17 cellular contexts compared by ENCODE assay signal in genomic region chr3:119794401-119794800, GRCh38. TPM values are rescaled to one million over a fixed set of nuclear protein-coding genes. Genes with fewer than 3 reads are reported as not detected.
A peak's percentile ranks its signal among the peaks of the same experiment; 100 is the strongest.
DNase-seq lines count a peak whose midpoint lies in the region; FAIRE-seq and TF ChIP-seq lines count a peak whose summit lies in the region.
"Had no signal": no experiment of that assay in that cellular context is flagged by ENCODE, and none has a peak within 500 bp of the region (broad histone marks: within the 10 kb centered on the region; RNA-seq: fewer than 3 reads in every experiment).

No MANE protein-coding gene starts in this region.

- H2AK5ac ChIP-seq in mesendoderm (ENCODE audit: low read length): no peak overlapping the region

- H3K79me1 ChIP-seq in mesendoderm (ENCODE audit: low read length): no peaks in the 10 kb centered on the region

- H2BK120ac ChIP-seq in mesendoderm (ENCODE audit: low read depth, low read length): no peak overlapping the region

- H2BK15ac ChIP-seq in mesendoderm (replicated peaks; ENCODE audit: low read depth): peak overlapping the region; percentile 19

- TF ChIP-seq CTCF in Peyer's patch (IDR thresholded peaks at IDR 0.05) (no peak), esophagus muscularis mucosa (IDR thresholded peaks at IDR 0.05) (no peak)

- WGBS in esophagus muscularis mucosa: 93% methylated on average over 2 of the region's 2 CpGs
- WGBS in mesendoderm (ENCODE audit: extremely low coverage, insufficient coverage, low lambda C conversion rate): no CpG with 5 or more reads among the region's 2 CpGs
- WGBS in small intestine, 3 donors: 94 to 98% (median 96%) methylated on average over 2 of the region's 2 CpGs

- TF ChIP-seq EP300 in esophagus muscularis mucosa (IDR thresholded peaks at IDR 0.05): no peak

- H2BK5ac ChIP-seq in mesendoderm (ENCODE audit: low read length): no peak overlapping the region

- H4K5ac ChIP-seq in mesendoderm (ENCODE audit: low read length): no peak overlapping the region

- H3K36me3 ChIP-seq in Peyer's patch (peaks cover 0 to 9% (median 0%) of the 10 kb centered on the region in 3 donors), esophagus muscularis mucosa (no peaks in the 10 kb centered on the region), mesendoderm (ENCODE audit: control insufficient read depth, insufficient read depth, low read length) (no peaks in the 10 kb centered on the region), small intestine (ENCODE audit: control insufficient read depth in 2 of 2, insufficient read depth in 2 of 2, low read length in 2 of 2) (peaks cover 0 to 3% of the 10 kb centered on the region in 2 donors)
- H3K36me3 ChIP-seq: BE2C had no signal

- H3K4me1 ChIP-seq in Peyer's patch (peaks cover 0 to 10% (median 0%) of the 10 kb centered on the region in 4 donors), esophagus muscularis mucosa (no peaks in the 10 kb centered on the region), mesendoderm (ENCODE audit: control insufficient read depth, low read depth, low read length) (peaks cover 6% of the 10 kb centered on the region), small intestine (ENCODE audit: control insufficient read depth in 2 of 2, insufficient read depth in 1 of 2, low read depth in 1 of 2, low read length in 1 of 2) (peaks cover 0 to 19% of the 10 kb centered on the region in 2 donors)
- H3K4me1 ChIP-seq: BE2C had no signal

- no peak overlapping the region for H3K18ac ChIP-seq in mesendoderm (ENCODE audit: low read length)

- H3K4me3 ChIP-seq in Peyer's patch (no peak overlapping the region), esophagus muscularis mucosa (no peak overlapping the region), mesendoderm (ENCODE audit: low read length) (no peak overlapping the region), small intestine (ENCODE audit: low read depth in 1 of 2, low read length in 2 of 2) (no peak overlapping the region)

- DNase-seq in Peyer's patch: no peak
- DNase-seq in esophagus muscularis mucosa (ENCODE audit: extremely low spot score): peak; percentile 74
- DNase-seq in mesendoderm: no peak
- no peak for DNase-seq in small intestine
- no peak for DNase-seq in NCI-H146 (lab: John Stamatoyannopoulos, UW)
- DNase-seq in NCI-H82 treated with DMSO at 0.1 percent for 48 hours (lab: John Stamatoyannopoulos, UW; ENCODE audit: unreplicated experiment): no peak
- no peak for DNase-seq in GM19238 (ENCODE audit: insufficient read length, low spot score)
- DNase-seq: CD8-positive, alpha-beta T cell; COR-L47; GF-D8; HCEC 1CT; HFFc6 had no signal

- H3K79me2 ChIP-seq in mesendoderm (ENCODE audit: control insufficient read depth, insufficient read depth, low read length): no peaks in the 10 kb centered on the region

- H3K4ac ChIP-seq in mesendoderm (ENCODE audit: low read depth, low read length): no peak overlapping the region

- no peak overlapping the region for H3K9ac ChIP-seq in mesendoderm (ENCODE audit: low read length)

- H3K4me2 ChIP-seq in mesendoderm (ENCODE audit: low read length): no peak overlapping the region

- no peak overlapping the region for H4K8ac ChIP-seq in mesendoderm (ENCODE audit: low read depth, low read length)

- peak overlapping the region in 3 of 4 donors; percentile 64 to 87 (median 86) for H3K27ac ChIP-seq in Peyer's patch
- H3K27ac ChIP-seq in esophagus muscularis mucosa (replicated peaks in 1 of 4): no peak overlapping the region
- no peak overlapping the region for H3K27ac ChIP-seq in mesendoderm (ENCODE audit: low read depth, low read length)
- peak overlapping the region; percentile 68 to 83 for H3K27ac ChIP-seq in small intestine (ENCODE audit: low read depth in 1 of 2, low read length in 1 of 2)
- H3K27ac ChIP-seq: C4-2B had no signal

- intact Hi-C loops in esophagus muscularis mucosa (cut with DNase I): no loop called here

- no peaks in the 10 kb centered on the region for H3K27me3 ChIP-seq in Peyer's patch
- H3K27me3 ChIP-seq in esophagus muscularis mucosa: no peaks in the 10 kb centered on the region
- H3K27me3 ChIP-seq in mesendoderm (ENCODE audit: insufficient read depth, low read length, poor library complexity): no peaks in the 10 kb centered on the region
- H3K27me3 ChIP-seq in small intestine (ENCODE audit: control insufficient read depth in 2 of 2, insufficient read depth in 2 of 2, low read length in 2 of 2): no peaks in the 10 kb centered on the region
- H3K27me3 ChIP-seq: BE2C had no signal

- no peak overlapping the region for H3K56ac ChIP-seq in mesendoderm (ENCODE audit: low read length)

- TF ChIP-seq POLR2A in Peyer's patch (IDR thresholded peaks at IDR 0.05) (no peak), esophagus muscularis mucosa (IDR thresholded peaks at IDR 0.05; ENCODE audit: low read depth) (no peak)

- no peak overlapping the region for H3K23ac ChIP-seq in mesendoderm (ENCODE audit: low read length)

- no peaks in the 10 kb centered on the region for H3K9me3 ChIP-seq in Peyer's patch
- H3K9me3 ChIP-seq in esophagus muscularis mucosa: no peaks in the 10 kb centered on the region
- no peaks in the 10 kb centered on the region for H3K9me3 ChIP-seq in small intestine (ENCODE audit: control insufficient read depth, low read depth)
- H3K9me3 ChIP-seq: BE2C had no signal

- FAIRE-seq in small intestine (lab: Jason Lieb, UNC): no peak
- FAIRE-seq: A204.1 had no signal

RNA-seq across cellular contexts. Expression of gene NR1I2, which starts 12.5 kb away (rescaled TPM):
- total RNA-seq in Peyer's patch (100 to 1,000 TPM in 3 of 4 donors, 10 to 100 TPM in 1; 56.9 to 572 (median 406) TPM), esophagus muscularis mucosa (under 1 TPM in 1 of 4 donors, not detected in 3; 0.46 TPM)
- 0.21 TPM for polyA plus RNA-seq in mesendoderm (2013, experiment 1 of 2)
- 0.24 TPM for polyA plus RNA-seq in mesendoderm (2013, experiment 2 of 2)
- 100 to 1,000 TPM in 1 of 3 donors, 10 to 100 TPM in 2; 37.8 to 166 (median 85.7) TPM for polyA plus RNA-seq in small intestine
- total RNA-seq: H4, HFFc6 had no signal
- polyA plus RNA-seq: AG04450 had no signal

Comparison
In these comparisons a context has a peak if more than half of its experiments do, and no peak if none do; other contexts are left out.
1. H3K27ac ChIP-seq: peak in Peyer's patch (3 of 4) and small intestine (2 of 2); none in esophagus muscularis mucosa (0 of 4) and mesendoderm (single experiment).
2. RNA of gene NR1I2, which starts 12.5 kb away (total RNA-seq): 56.9 to 572 TPM in Peyer's patch; 0.46 TPM in esophagus muscularis mucosa; every median in the first group is over 10 times any median in the second.